8 cellular contexts compared by ENCODE assay signal in the genomic region with DNA sequence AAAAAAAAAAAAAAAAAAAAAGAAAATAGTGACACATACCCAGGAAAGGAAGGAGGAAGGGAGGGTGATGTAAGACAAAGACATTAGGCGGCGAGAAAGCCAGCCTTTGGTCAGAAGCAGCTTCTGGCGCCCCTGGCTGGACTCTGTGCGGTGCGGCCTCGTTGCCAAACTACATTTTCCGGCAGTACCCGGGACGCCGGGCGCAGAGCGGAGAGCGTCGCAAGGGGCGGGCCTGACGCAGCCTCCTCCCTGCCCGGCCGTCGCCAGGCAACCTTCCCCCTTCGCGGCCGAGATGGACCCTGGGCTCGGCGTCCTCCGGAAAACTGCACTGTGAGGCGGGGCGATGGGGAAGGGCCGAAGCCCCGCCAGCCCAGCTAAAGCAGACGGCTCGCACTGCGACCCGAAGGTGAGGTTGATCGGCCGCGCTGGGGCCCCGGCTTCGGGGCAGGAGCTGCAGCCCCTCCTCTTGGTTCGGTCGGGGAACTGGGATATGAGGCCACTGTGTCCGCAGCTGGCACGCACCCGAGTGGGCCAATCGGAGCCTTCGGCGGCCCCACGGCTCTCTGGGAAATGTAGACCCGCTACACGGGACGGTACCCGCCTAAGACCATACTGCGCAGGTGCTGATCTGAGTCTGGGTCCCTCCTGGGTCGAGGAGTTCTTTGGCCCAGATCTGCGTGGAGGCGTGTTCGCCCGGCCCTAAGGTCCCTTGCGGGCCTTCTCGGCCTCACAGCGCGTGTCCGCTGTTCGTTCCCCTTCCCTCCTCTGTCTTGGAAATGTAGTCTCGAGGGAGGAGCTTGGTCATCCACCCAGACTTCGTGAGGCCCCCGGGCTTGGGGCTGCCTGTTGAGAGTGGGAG. TPM values are rescaled to one million over a fixed set of nuclear protein-coding genes. Genes with fewer than 3 reads are reported as not detected.
A peak's percentile ranks its signal among the peaks of the same experiment; 100 is the strongest.
DNase-seq lines count a peak whose midpoint lies in the region; ATAC-seq, FAIRE-seq and TF ChIP-seq lines count a peak whose summit lies in the region.

No MANE protein-coding gene starts in this region.

- H3K4me3 ChIP-seq in AG04450 (ENCODE audit: low read depth, low read length) = peak overlapping the region; percentile 81
- peak overlapping the region; percentile 69 to 99 (median 87) for H3K4me3 ChIP-seq in dorsolateral prefrontal cortex

- POLR2A ChIA-PET in AG04450 (lab: Yijun Ruan, JAX) = interaction anchor here (0.6 to 1.9 kb wide), 7 partner anchors 10 to 187 kb away, joined by 3 to 11 read pairs (median 3); a partner anchor contains a TSS

- H3K9me3 ChIP-seq in AG04450 (ENCODE audit: control insufficient read depth, insufficient read depth, low read length) = no peaks in the 10 kb centered on the region; the same call in 1 of the 2 replicates

- H3K27me3 ChIP-seq in AG04450 (ENCODE audit: control insufficient read depth, insufficient read depth, low read length) (no peaks in the 10 kb centered on the region), dorsolateral prefrontal cortex (no peaks in the 10 kb centered on the region)

- ATAC-seq in HG03442 (IDR thresholded peaks at IDR 0.05; ENCODE audit: unreplicated experiment) = peak; percentile 41

- FAIRE-seq in GM19239 (lab: Jason Lieb, UNC) = peak; percentile 88

- intact Hi-C loops in dorsolateral prefrontal cortex (cut with DNase I) = no loop called here

- CTCF ChIA-PET in AG04450 (lab: Charles Lee) = no interaction called here

- DNase-seq in AG04450 (ENCODE audit: low read depth, low spot score) (peak; percentile 75), GM19239 (ENCODE audit: insufficient read length, low spot score) (peak; percentile 66), dorsolateral prefrontal cortex (peak; percentile 81 to 95 (median 92)), medulla oblongata (ENCODE audit: extremely low spot score) (peak; percentile 95), SW 1271 (lab: John Stamatoyannopoulos, UW) (no peak)
- peak; percentile 68 to 70 for DNase-seq in activated CD4-positive, alpha-beta T cell treated with anti-CD3 and anti-CD28 coated beads for 4 hours
- DNase-seq in stimulated activated CD8-positive, alpha-beta memory T cell treated with anti-CD3 and anti-CD28 coated beads, Interleukin-15, amount 100 ng/mL, for 48 hours (ENCODE audit: low read depth in 2 of 2) = peak; percentile 79 to 80

- TF ChIP-seq CTCF in AG04450 (IDR thresholded peaks at IDR 0.05; ENCODE audit: low read depth, low read length) (peak; percentile 4; the same call in 1 of the 2 replicates), dorsolateral prefrontal cortex (IDR thresholded peaks at IDR 0.05 in 54 of 56, conservative IDR thresholded peaks at IDR 0.05 in 2 of 56; ENCODE audit: low read depth in 1 of 56, partially characterized antibody in 56 of 56) (peak in 18 of 56 donors; percentile 1 to 44 (median 18))

- H3K27ac ChIP-seq in AG04450 (ENCODE audit: low read depth, low read length) (peak overlapping the region; percentile 94), dorsolateral prefrontal cortex (peak overlapping the region; percentile 46 to 99 (median 95))

RNA-seq across cellular contexts. Expression of a gene that starts 2.3 kb away (rescaled TPM):
- 5.5 and 6.2 TPM in 2 replicates for polyA plus RNA-seq in AG04450 (2011; rRNA removed)
- 6.3 and 6.7 TPM in 2 replicates for polyA minus RNA-seq in AG04450 (2011; rRNA and poly(A)+ RNA removed)
- 10 to 100 TPM; 26.3 to 56.0 (median 39.2) TPM for total RNA-seq in dorsolateral prefrontal cortex

RNA-seq across cellular contexts. Expression of a gene that starts 17.0 kb away (rescaled TPM):
- polyA plus RNA-seq in AG04450 (2011; rRNA removed) = 82.5 and 85.1 TPM in 2 replicates
- 95.3 and 100 TPM in 2 replicates for polyA minus RNA-seq in AG04450 (2011; rRNA and poly(A)+ RNA removed)
- 100 to 1,000 TPM in 116 of 120 experiments, 10 to 100 TPM in 4; 77.3 to 195 (median 134) TPM for total RNA-seq in dorsolateral prefrontal cortex

RNA-seq across cellular contexts. Expression of a gene that starts 20.5 kb away (rescaled TPM):
- 173 and 181 TPM in 2 replicates for polyA plus RNA-seq in AG04450 (2011; rRNA removed)
- polyA minus RNA-seq in AG04450 (2011; rRNA and poly(A)+ RNA removed) = 153 and 170 TPM in 2 replicates
- total RNA-seq in dorsolateral prefrontal cortex = 100 to 1,000 TPM in 58 of 120 experiments, 10 to 100 TPM in 62; 72.8 to 126 (median 99.8) TPM

RNA-seq across cellular contexts. Expression of a gene that starts 31.5 kb away (rescaled TPM):
- polyA plus RNA-seq in AG04450 (2011; rRNA removed) = 313 and 413 TPM in 2 replicates
- polyA minus RNA-seq in AG04450 (2011; rRNA and poly(A)+ RNA removed) = 910 and 1,220 TPM in 2 replicates
- total RNA-seq in dorsolateral prefrontal cortex = 100 to 1,000 TPM; 130 to 228 (median 176) TPM

RNA-seq across cellular contexts. Expression of a gene that starts 55.8 kb away (rescaled TPM):
- 4.2 and 6.8 TPM in 2 replicates for polyA plus RNA-seq in AG04450 (2011; rRNA removed)
- 3.1 and 4.0 TPM in 2 replicates for polyA minus RNA-seq in AG04450 (2011; rRNA and poly(A)+ RNA removed)
- 10 to 100 TPM; 13.0 to 30.6 (median 19.7) TPM for total RNA-seq in dorsolateral prefrontal cortex

Comparison
In these comparisons a context has a peak if more than half of its experiments do, and no peak if none do; other contexts are left out.
1. DNase-seq: peak in AG04450 (single experiment), GM19239 (single experiment), activated CD4-positive, alpha-beta T cell treated with anti-CD3 and anti-CD28 coated beads for 4 hours (2 of 2), dorsolateral prefrontal cortex (10 of 10), medulla oblongata (single experiment) and stimulated activated CD8-positive, alpha-beta memory T cell treated with anti-CD3 and anti-CD28 coated beads, Interleukin-15, amount 100 ng/mL, for 48 hours (2 of 2); none in SW 1271 (0 of 2).